In genomic region chr13:97004886-97005285, GRCh38 we compare ENCODE assay signal across 2 cellular contexts.
TF ChIP-seq lines count a peak whose summit lies in the region.

No MANE protein-coding gene starts in this region.

TF ChIP-seq in IMR-90, 13 proteins besides CTCF, POLR2A, EP300 and RAD21 (continued from another document):
- TF ChIP-seq ELK1 (IDR thresholded peaks at IDR 0.05; ENCODE audit: borderline replicate concordance, low read depth, low read length) = no peak
- TF ChIP-seq MAFK (IDR thresholded peaks at IDR 0.05; ENCODE audit: low read depth, low read length) = no peak
TF ChIP-seq in IMR-90: peak in this region for 0.

TF ChIP-seq in SK-N-SH treated with all-trans-retinoic acid at 6 μM for 48 hours, 23 proteins besides CTCF, POLR2A, EP300 and RAD21 (continued from another document):
- TF ChIP-seq SNAI2 (CRISPR knock-in tag; IDR thresholded peaks at IDR 0.05) (no peak), ARNTL (CRISPR knock-in tag; IDR thresholded peaks at IDR 0.05; ENCODE audit: borderline replicate concordance, low read depth) (no peak), GLIS3 (CRISPR knock-in tag; IDR thresholded peaks at IDR 0.05) (no peak), ISL1 (CRISPR knock-in tag; IDR thresholded peaks at IDR 0.05) (peak; percentile 34), OSR1 (CRISPR knock-in tag; IDR thresholded peaks at IDR 0.05) (no peak)
- TF ChIP-seq, protein P1, sequence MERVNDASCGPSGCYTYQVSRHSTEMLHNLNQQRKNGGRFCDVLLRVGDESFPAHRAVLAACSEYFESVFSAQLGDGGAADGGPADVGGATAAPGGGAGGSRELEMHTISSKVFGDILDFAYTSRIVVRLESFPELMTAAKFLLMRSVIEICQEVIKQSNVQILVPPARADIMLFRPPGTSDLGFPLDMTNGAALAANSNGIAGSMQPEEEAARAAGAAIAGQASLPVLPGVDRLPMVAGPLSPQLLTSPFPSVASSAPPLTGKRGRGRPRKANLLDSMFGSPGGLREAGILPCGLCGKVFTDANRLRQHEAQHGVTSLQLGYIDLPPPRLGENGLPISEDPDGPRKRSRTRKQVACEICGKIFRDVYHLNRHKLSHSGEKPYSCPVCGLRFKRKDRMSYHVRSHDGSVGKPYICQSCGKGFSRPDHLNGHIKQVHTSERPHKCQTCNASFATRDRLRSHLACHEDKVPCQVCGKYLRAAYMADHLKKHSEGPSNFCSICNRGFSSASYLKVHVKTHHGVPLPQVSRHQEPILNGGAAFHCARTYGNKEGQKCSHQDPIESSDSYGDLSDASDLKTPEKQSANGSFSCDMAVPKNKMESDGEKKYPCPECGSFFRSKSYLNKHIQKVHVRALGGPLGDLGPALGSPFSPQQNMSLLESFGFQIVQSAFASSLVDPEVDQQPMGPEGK (CRISPR knock-in tag; IDR thresholded peaks at IDR 0.05; ENCODE audit: borderline replicate concordance) = no peak
